ENCODE assay signal across 27 cellular contexts in genomic region chr7:130118294-130118693, GRCh38.
"Had no signal": no experiment of that assay in that cellular context is flagged by ENCODE, and none has a peak within 500 bp of the region (broad histone marks: within the 10 kb centered on the region; RNA-seq: fewer than 3 reads in every experiment).

No MANE protein-coding gene starts in this region.

- H3K4me3 ChIP-seq: left lung, lower lobe of right lung, ovary, right atrium auricular region, right lobe of liver, smooth muscle cell, stomach, thoracic aorta, tibial artery, upper lobe of right lung had no signal

- FAIRE-seq: keratinocyte, urothelium cell line had no signal

- H3K27ac Mint-ChIP-seq: natural killer cell; progenitor cell of endocrine pancreas; stimulated activated naive B cell treated with anti-CD40 and anti-IgM and Interleukin-4, amounts not matched to agents 10 μg/mL and 1 μg/mL and 100 μg/mL, for 72 hours had no signal

- H3K4me1 ChIP-seq: left lung, lower lobe of right lung, right atrium auricular region, tibial artery, upper lobe of right lung had no signal

- DNase-seq: hippocampal formation; kidney glomerular epithelial cell; left cardiac atrium; left lung; lower lobe of right lung; mammary epithelial cell; mesenchymal stem cell; naive B cell; natural killer cell; ovary; right lobe of liver; stimulated activated CD4-positive, alpha-beta T cell treated with anti-CD3 and anti-CD28 coated beads, Interleukin-1b, Interleukin-23, amount 100 ng/mL, for 48 hours; stimulated activated CD4-positive, alpha-beta T cell treated with anti-CD3 and anti-CD28 coated beads, Interleukin-2, amount 100 ng/mL, for 48 hours; stimulated activated CD4-positive, alpha-beta T cell treated with anti-CD3 and anti-CD28 coated beads, Interleukin-4, amount 100 ng/mL, for 4 hours; stimulated activated CD8-positive, alpha-beta memory T cell treated with anti-CD3 and anti-CD28 coated beads, Interleukin-4, amount 100 ng/mL, for 48 hours; stimulated activated naive B cell treated with anti-CD40 and anti-IgM and Interleukin-4, amounts not matched to agents 10 μg/mL and 1 μg/mL and 100 μg/mL, for 72 hours; stimulated activated naive CD8-positive, alpha-beta T cell treated with anti-CD3 and anti-CD28 coated beads, Interleukin-15, Interleukin-2, amounts not matched to agents 100 U/mL and 50 U/mL, for 24 hours; stomach; tibial artery; trophoblast cell; upper lobe of right lung had no signal

- H3K27me3 Mint-ChIP-seq: naive B cell; progenitor cell of endocrine pancreas; stimulated activated naive B cell treated with anti-CD40 and anti-IgM and Interleukin-4, amounts not matched to agents 10 μg/mL and 1 μg/mL and 100 μg/mL, for 72 hours had no signal

- H3K27me3 ChIP-seq: left lung, ovary, right atrium auricular region, right lobe of liver, stomach, tibial artery, upper lobe of right lung had no signal

- H3K9me3 Mint-ChIP-seq: natural killer cell; stimulated activated naive B cell treated with anti-CD40 and anti-IgM and Interleukin-4, amounts not matched to agents 10 μg/mL and 1 μg/mL and 100 μg/mL, for 72 hours had no signal

- H3K4me3 Mint-ChIP-seq: naive B cell; natural killer cell; stimulated activated naive B cell treated with anti-CD40 and anti-IgM and Interleukin-4, amounts not matched to agents 10 μg/mL and 1 μg/mL and 100 μg/mL, for 72 hours had no signal

- H3K27ac ChIP-seq: left lung, lower lobe of right lung, ovary, right atrium auricular region, right lobe of liver, stomach, thoracic aorta, tibial artery, upper lobe of right lung had no signal

- H3K36me3 ChIP-seq: ovary had no signal

- H3K36me3 Mint-ChIP-seq: natural killer cell had no signal

- H3K9me3 ChIP-seq: left lung, lower lobe of right lung, ovary, right atrium auricular region, right lobe of liver, stomach, thoracic aorta, tibial artery, upper lobe of right lung had no signal

- ATAC-seq: left cardiac atrium; left lung; lower lobe of right lung; natural killer cell; right lobe of liver; stimulated activated naive B cell treated with anti-CD40 and anti-IgM and Interleukin-4, amounts not matched to agents 10 μg/mL and 1 μg/mL and 100 μg/mL, for 72 hours; stimulated activated naive CD8-positive, alpha-beta T cell treated with anti-CD3 and anti-CD28 coated beads, Interleukin-15, Interleukin-2, amounts not matched to agents 100 U/mL and 50 U/mL, for 24 hours; upper lobe of right lung had no signal

- H3K4me2 ChIP-seq: smooth muscle cell had no signal
